25 cellular contexts compared by ENCODE assay signal in the genomic region with DNA sequence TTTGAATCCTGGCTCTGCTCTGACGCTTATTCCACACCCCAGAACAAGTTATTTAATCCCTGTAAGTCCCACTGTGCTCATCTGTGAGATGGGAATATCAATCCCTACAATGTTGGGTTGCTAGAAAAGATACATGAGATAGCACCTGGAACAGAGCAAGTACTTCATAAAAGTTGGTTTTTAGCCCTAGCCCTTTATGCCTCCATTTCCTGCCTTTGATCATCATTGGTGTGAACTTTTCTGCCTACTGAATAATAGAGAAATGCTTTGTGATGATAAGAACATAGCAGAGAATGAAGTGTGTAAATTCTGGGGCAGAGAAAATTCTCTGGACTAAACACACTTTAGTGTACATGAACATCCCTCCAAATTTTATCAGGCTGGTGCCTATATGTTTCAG.
"Had no signal": no experiment of that assay in that cellular context is flagged by ENCODE, and none has a peak within 500 bp of the region (broad histone marks: within the 10 kb centered on the region; RNA-seq: fewer than 3 reads in every experiment).

No MANE protein-coding gene starts in this region.

- H3K36me3 Mint-ChIP-seq: immature natural killer cell; naive thymus-derived CD4-positive, alpha-beta T cell had no signal

- H3K9me3 ChIP-seq: gastroesophageal sphincter, prostate gland, right atrium auricular region, suprapubic skin, transverse colon, upper lobe of right lung, uterus had no signal

- H3K4me2 ChIP-seq: smooth muscle cell had no signal

- ATAC-seq: gastroesophageal sphincter; naive thymus-derived CD4-positive, alpha-beta T cell; sciatic nerve; stimulated activated naive CD8-positive, alpha-beta T cell treated with anti-CD3 and anti-CD28 coated beads, Interleukin-15, amount 100 ng/mL, for 72 hours; upper lobe of right lung had no signal

- H3K27ac ChIP-seq: gastroesophageal sphincter, prostate gland, suprapubic skin, transverse colon, upper lobe of right lung had no signal

- H3K9me3 Mint-ChIP-seq: immature natural killer cell; nephron; stimulated activated naive CD8-positive, alpha-beta T cell treated with anti-CD3 and anti-CD28 coated beads, Interleukin-15, amount 100 ng/mL, for 72 hours had no signal

- H3K4me1 Mint-ChIP-seq: immature natural killer cell had no signal

- H3K4me1 ChIP-seq: prostate gland, upper lobe of right lung, uterus had no signal

- DNase-seq: dorsolateral prefrontal cortex; effector CD4-positive, alpha-beta T cell; foreskin fibroblast; hypothalamus; immature natural killer cell; mesendoderm; midbrain; nucleus accumbens; stimulated activated CD4-positive, alpha-beta T cell treated with anti-CD3 and anti-CD28 coated beads, Interleukin-12 subunit alpha, Interleukin-12 subunit beta, amount 100 ng/mL, for 4 hours; stimulated activated CD4-positive, alpha-beta T cell treated with anti-CD3 and anti-CD28 coated beads, Interleukin-1b, Interleukin-23, amount 100 ng/mL, for 48 hours; stimulated activated CD4-positive, alpha-beta T cell treated with anti-CD3 and anti-CD28 coated beads, Interleukin-4, amount 100 ng/mL, for 1 hour; stimulated activated CD8-positive, alpha-beta memory T cell treated with anti-CD3 and anti-CD28 coated beads, Interleukin-4, amount 100 ng/mL, for 48 hours; stimulated activated naive CD4-positive, alpha-beta T cell; stimulated activated naive CD8-positive, alpha-beta T cell treated with anti-CD3 and anti-CD28 coated beads, Interleukin-15, amount 100 ng/mL, for 72 hours; transverse colon; upper lobe of right lung; uterus had no signal

- H3K27me3 ChIP-seq: dorsolateral prefrontal cortex, gastroesophageal sphincter, right atrium auricular region, suprapubic skin, transverse colon, upper lobe of right lung, uterus had no signal

- H3K27me3 Mint-ChIP-seq: stimulated activated naive CD8-positive, alpha-beta T cell treated with anti-CD3 and anti-CD28 coated beads, Interleukin-15, amount 100 ng/mL, for 72 hours had no signal

- H3K36me3 ChIP-seq: gastroesophageal sphincter, prostate gland, right atrium auricular region, suprapubic skin, transverse colon, upper lobe of right lung, uterus had no signal

- H3K4me3 Mint-ChIP-seq: immature natural killer cell; naive thymus-derived CD4-positive, alpha-beta T cell; nephron; stimulated activated naive CD8-positive, alpha-beta T cell treated with anti-CD3 and anti-CD28 coated beads, Interleukin-15, amount 100 ng/mL, for 72 hours had no signal

- H3K27ac Mint-ChIP-seq: immature natural killer cell; stimulated activated naive CD8-positive, alpha-beta T cell treated with anti-CD3 and anti-CD28 coated beads, Interleukin-15, amount 100 ng/mL, for 72 hours had no signal

- H3K4me3 ChIP-seq: dorsolateral prefrontal cortex, gastroesophageal sphincter, prostate gland, right atrium auricular region, smooth muscle cell, suprapubic skin, transverse colon, upper lobe of right lung, uterus had no signal
